ENCODE assay signal across 1 cellular context in genomic region chr12:53347905-53348304, GRCh38.
TF ChIP-seq lines count a peak whose summit lies in the region.

No MANE protein-coding gene starts in this region.

TF ChIP-seq in HEK293, 187 proteins besides CTCF, POLR2A, EP300 and RAD21 (continued from another document):
- peak; percentile 55 for TF ChIP-seq ZNF518A (tag by site-specific recombination; conservative IDR thresholded peaks at IDR 0.05; ENCODE audit: low read depth)
- TF ChIP-seq, protein P1, sequence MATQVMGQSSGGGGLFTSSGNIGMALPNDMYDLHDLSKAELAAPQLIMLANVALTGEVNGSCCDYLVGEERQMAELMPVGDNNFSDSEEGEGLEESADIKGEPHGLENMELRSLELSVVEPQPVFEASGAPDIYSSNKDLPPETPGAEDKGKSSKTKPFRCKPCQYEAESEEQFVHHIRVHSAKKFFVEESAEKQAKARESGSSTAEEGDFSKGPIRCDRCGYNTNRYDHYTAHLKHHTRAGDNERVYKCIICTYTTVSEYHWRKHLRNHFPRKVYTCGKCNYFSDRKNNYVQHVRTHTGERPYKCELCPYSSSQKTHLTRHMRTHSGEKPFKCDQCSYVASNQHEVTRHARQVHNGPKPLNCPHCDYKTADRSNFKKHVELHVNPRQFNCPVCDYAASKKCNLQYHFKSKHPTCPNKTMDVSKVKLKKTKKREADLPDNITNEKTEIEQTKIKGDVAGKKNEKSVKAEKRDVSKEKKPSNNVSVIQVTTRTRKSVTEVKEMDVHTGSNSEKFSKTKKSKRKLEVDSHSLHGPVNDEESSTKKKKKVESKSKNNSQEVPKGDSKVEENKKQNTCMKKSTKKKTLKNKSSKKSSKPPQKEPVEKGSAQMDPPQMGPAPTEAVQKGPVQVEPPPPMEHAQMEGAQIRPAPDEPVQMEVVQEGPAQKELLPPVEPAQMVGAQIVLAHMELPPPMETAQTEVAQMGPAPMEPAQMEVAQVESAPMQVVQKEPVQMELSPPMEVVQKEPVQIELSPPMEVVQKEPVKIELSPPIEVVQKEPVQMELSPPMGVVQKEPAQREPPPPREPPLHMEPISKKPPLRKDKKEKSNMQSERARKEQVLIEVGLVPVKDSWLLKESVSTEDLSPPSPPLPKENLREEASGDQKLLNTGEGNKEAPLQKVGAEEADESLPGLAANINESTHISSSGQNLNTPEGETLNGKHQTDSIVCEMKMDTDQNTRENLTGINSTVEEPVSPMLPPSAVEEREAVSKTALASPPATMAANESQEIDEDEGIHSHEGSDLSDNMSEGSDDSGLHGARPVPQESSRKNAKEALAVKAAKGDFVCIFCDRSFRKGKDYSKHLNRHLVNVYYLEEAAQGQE (tag by site-specific recombination; IDR thresholded peaks at IDR 0.05), result 0 out of 2 replicates have a peak, but pooled peaks have one; percentile 12
- TF ChIP-seq ZNF558 (tag by site-specific recombination; IDR thresholded peaks at IDR 0.05), result 0 out of 2 replicates have a peak, but pooled peaks have one; percentile 33
- peak; percentile 69; the same call in 1 of the 2 replicates for TF ChIP-seq ZNF394 (tag by site-specific recombination; IDR thresholded peaks at IDR 0.05; ENCODE audit: borderline replicate concordance)
- 0 out of 2 replicates have a peak, but pooled peaks have one; percentile 14 for TF ChIP-seq ZNF623 (tag by site-specific recombination; IDR thresholded peaks at IDR 0.05)
